In the genomic region with DNA sequence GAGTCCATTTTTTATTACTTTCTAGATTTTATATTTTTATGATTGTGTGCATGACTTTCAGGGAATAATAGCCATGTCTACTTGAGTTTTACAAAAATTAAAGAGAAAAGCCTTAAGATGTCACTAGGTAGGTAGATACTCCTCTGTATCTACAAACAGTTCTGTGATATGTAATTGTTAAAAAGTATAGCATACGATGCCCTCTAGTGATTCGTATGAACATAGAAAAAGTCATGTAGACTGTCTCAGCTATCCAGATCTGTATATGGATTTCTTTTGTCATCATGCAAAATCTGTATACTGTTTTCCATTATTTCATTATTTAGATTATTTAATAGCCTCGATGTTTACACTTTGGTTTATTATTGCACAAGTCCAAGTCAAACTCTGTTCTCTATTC, we compare ENCODE assay signal across 9 cellular contexts.
DNase-seq lines count a peak whose midpoint lies in the region; ATAC-seq, FAIRE-seq and TF ChIP-seq lines count a peak whose summit lies in the region.
"Had no signal": no experiment of that assay in that cellular context is flagged by ENCODE, and none has a peak within 500 bp of the region (broad histone marks: within the 10 kb centered on the region; RNA-seq: fewer than 3 reads in every experiment).

No MANE protein-coding gene starts in this region.

- H3K27ac Mint-ChIP-seq in CD8-positive, alpha-beta T cell: no peak overlapping the region

- no peak overlapping the region for H3K4me3 ChIP-seq in RWPE2 (ENCODE audit: severe bottlenecking)
- H3K4me3 ChIP-seq in CD8-positive, alpha-beta T cell (ENCODE audit: low read depth, low read length): no peak overlapping the region

- H3K4me3 Mint-ChIP-seq in CD8-positive, alpha-beta T cell: no peak overlapping the region

- in situ Hi-C loops in KBM-7 (cut with MboI; ENCODE audit: low pct_unique_long_range_greater_than_20kb, low sequenced_read_pairs): no loop called here

- CTCF ChIA-PET in CD8-positive, alpha-beta T cell (lab: Charles Lee): no interaction called here

- ATAC-seq in RWPE2 (ENCODE audit: low read depth): peak; percentile 76; the same call in 2 of the 3 replicates
- no peak for ATAC-seq in CD8-positive, alpha-beta T cell
- ATAC-seq in GM19455 (IDR thresholded peaks at IDR 0.05; ENCODE audit: unreplicated experiment): no peak
- ATAC-seq in HG03039 (IDR thresholded peaks at IDR 0.05; ENCODE audit: unreplicated experiment): no peak

- H3K4me1 Mint-ChIP-seq in CD8-positive, alpha-beta T cell (ENCODE audit: low read depth): no peaks in the 10 kb centered on the region

- intact Hi-C loops in CD8-positive, alpha-beta T cell (cut with DNase I, micrococcal nuclease): no loop called here

- no peak overlapping the region for H3K27ac ChIP-seq in RWPE2 (ENCODE audit: poor library complexity, severe bottlenecking)
- no peak overlapping the region for H3K27ac ChIP-seq in CD8-positive, alpha-beta T cell (ENCODE audit: low read depth, low read length)

- TF ChIP-seq CTCF in D721Med (IDR thresholded peaks at IDR 0.05; ENCODE audit: insufficient read depth, missing control alignments) (peak; percentile 44), RWPE2 (IDR thresholded peaks at IDR 0.05; ENCODE audit: poor library complexity, severe bottlenecking) (peak; percentile 66)
- TF ChIP-seq CTCF in CD8-positive, alpha-beta T cell (IDR thresholded peaks at IDR 0.05): no peak

- H3K9me3 Mint-ChIP-seq in CD8-positive, alpha-beta T cell: peaks cover 2% of the 10 kb centered on the region

- H3K36me3 Mint-ChIP-seq in CD8-positive, alpha-beta T cell: no peaks in the 10 kb centered on the region

- POLR2A ChIA-PET in CD8-positive, alpha-beta T cell (lab: Charles Lee): no interaction called here

- no peaks in the 10 kb centered on the region for H3K27me3 Mint-ChIP-seq in CD8-positive, alpha-beta T cell (ENCODE audit: low read depth)

- no peaks in the 10 kb centered on the region for H3K4me1 ChIP-seq in RWPE2 (ENCODE audit: insufficient read depth, poor library complexity, severe bottlenecking)
- no peaks in the 10 kb centered on the region for H3K4me1 ChIP-seq in CD8-positive, alpha-beta T cell (ENCODE audit: insufficient read depth, low read length)

- FAIRE-seq in D721Med (lab: Jason Lieb, UNC): peak; percentile 95

- H3K27me3 ChIP-seq in RWPE2 (ENCODE audit: insufficient read depth, poor library complexity, severe bottlenecking): no peaks in the 10 kb centered on the region
- H3K27me3 ChIP-seq in CD8-positive, alpha-beta T cell (ENCODE audit: insufficient read depth, low read length): no peaks in the 10 kb centered on the region

- DNase-seq in D721Med (ENCODE audit: insufficient read length, low spot score) (no peak), KBM-7 (peak; percentile 3), RWPE2 (ENCODE audit: low spot score) (no peak), iPS-NIHi11 (ENCODE audit: low spot score) (peak; percentile 11)
- no peak for DNase-seq in CD8-positive, alpha-beta T cell
- no peak for DNase-seq in central memory CD4-positive, alpha-beta T cell
- DNase-seq: activated effector memory CD4-positive, alpha-beta T cell treated with Interleukin-2 at 50 U/mL for 16 hours had no signal

- H3K36me3 ChIP-seq in RWPE2 (ENCODE audit: low read depth): no peaks in the 10 kb centered on the region
- H3K36me3 ChIP-seq in CD8-positive, alpha-beta T cell (ENCODE audit: insufficient read depth, low read length): no peaks in the 10 kb centered on the region

- H3K9me3 ChIP-seq in RWPE2 (ENCODE audit: severe bottlenecking): no peaks in the 10 kb centered on the region
- no peaks in the 10 kb centered on the region for H3K9me3 ChIP-seq in CD8-positive, alpha-beta T cell (ENCODE audit: low read length)

Comparison
In these comparisons a context has a peak if more than half of its experiments do, and no peak if none do; other contexts are left out.
1. DNase-seq: peak in KBM-7 (single experiment) and iPS-NIHi11 (single experiment); none in D721Med (single experiment), RWPE2 (single experiment), CD8-positive, alpha-beta T cell (0 of 7) and central memory CD4-positive, alpha-beta T cell (single experiment).